In genomic region chr14:61749867-61750266, GRCh38 we compare ENCODE assay signal across 10 cellular contexts. TPM values are rescaled to one million over a fixed set of nuclear protein-coding genes. Genes with fewer than 3 reads are reported as not detected.
A peak's percentile ranks its signal among the peaks of the same experiment; 100 is the strongest.
DNase-seq lines count a peak whose midpoint lies in the region; ATAC-seq, FAIRE-seq and TF ChIP-seq lines count a peak whose summit lies in the region.
"Had no signal": no experiment of that assay in that cellular context is flagged by ENCODE, and none has a peak within 500 bp of the region (broad histone marks: within the 10 kb centered on the region; RNA-seq: fewer than 3 reads in every experiment).

No MANE protein-coding gene starts in this region.

- ATAC-seq in gastrocnemius medialis, result peak; percentile 52 to 58

- no peak overlapping the region for H3K4me3 ChIP-seq in endodermal cell (ENCODE audit: low read length)
- H3K4me3 ChIP-seq in gastrocnemius medialis, result peak overlapping the region; percentile 58 to 73 (median 70)
- H3K4me3 ChIP-seq in WERI-Rb-1 (ENCODE audit: low read depth, low read length), result no peak overlapping the region

- H3K9me3 ChIP-seq in endodermal cell (ENCODE audit: control insufficient read depth, low read length), result no peaks in the 10 kb centered on the region
- no peaks in the 10 kb centered on the region for H3K9me3 ChIP-seq in gastrocnemius medialis
- no peaks in the 10 kb centered on the region for H3K9me3 ChIP-seq in WERI-Rb-1 (ENCODE audit: severe bottlenecking)

- intact Hi-C loops in gastrocnemius medialis (cut with DNase I; ENCODE audit: low total_unique reads), result loop anchor here (2.0 to 5.0 kb wide), 2 partner anchors 55 to 273 kb away; partner anchors contain the start of gene HIF1A

- DNase-seq in SHP77 (lab: John Stamatoyannopoulos, UW) (peak; percentile 12 to 25), SHP77 treated with DMSO at 0.1 percent for 48 hours (lab: John Stamatoyannopoulos, UW) (no peak), NCI-H345 treated with DMSO at 0.1 percent for 48 hours (lab: John Stamatoyannopoulos, UW; ENCODE audit: unreplicated experiment) (peak; percentile 28), endodermal cell (no peak), gastrocnemius medialis (no peak), frontal cortex (ENCODE audit: low spot score in 2 of 2) (no peak), WERI-Rb-1 (no peak), MV-4-11 (lab: John Stamatoyannopoulos, UW) (no peak)
- DNase-seq: brain microvascular endothelial cell had no signal

- H3K4me1 ChIP-seq in endodermal cell (ENCODE audit: control insufficient read depth, insufficient read depth, low read length) (peaks cover 9% of the 10 kb centered on the region), gastrocnemius medialis (peaks cover 24 to 40% of the 10 kb centered on the region in 2 donors)

- H3K27me3 ChIP-seq in endodermal cell (ENCODE audit: control insufficient read depth, insufficient read depth, low read length, poor library complexity, severe bottlenecking) (no peaks in the 10 kb centered on the region), gastrocnemius medialis (no peaks in the 10 kb centered on the region), WERI-Rb-1 (ENCODE audit: insufficient read depth, low read depth, severe bottlenecking) (no peaks in the 10 kb centered on the region)
- H3K27me3 ChIP-seq: brain microvascular endothelial cell had no signal

- H3K27ac Mint-ChIP-seq in endodermal cell, result peak overlapping the region; percentile 21

- H3K27ac ChIP-seq in endodermal cell (ENCODE audit: low read depth, low read length) (no peak overlapping the region), gastrocnemius medialis (peak overlapping the region; percentile 78 to 93 (median 91)), WERI-Rb-1 (no peak overlapping the region)
- H3K27ac ChIP-seq: C4-2B had no signal

- 73 to 76% methylated on average over 2 to 3 of the region's 3 CpGs for WGBS in endodermal cell (ENCODE audit: insufficient coverage in 1 of 2, insufficient read length in 1 of 2), 2 experiments

- TF ChIP-seq CTCF in endodermal cell (conservative IDR thresholded peaks at IDR 0.05) (no peak), gastrocnemius medialis (IDR thresholded peaks at IDR 0.05 in 4 of 5, conservative IDR thresholded peaks at IDR 0.05 in 1 of 5) (no peak), WERI-Rb-1 (IDR thresholded peaks at IDR 0.05; ENCODE audit: low read depth, low read length) (no peak)

- TF ChIP-seq POLR2A in gastrocnemius medialis (IDR thresholded peaks at IDR 0.05), result no peak

- H3K36me3 Mint-ChIP-seq in endodermal cell (ENCODE audit: low read depth), result peaks cover 31% of the 10 kb centered on the region

- H3K27me3 Mint-ChIP-seq in endodermal cell (ENCODE audit: insufficient read depth), result no peaks in the 10 kb centered on the region

- in situ Hi-C loops in gastrocnemius medialis (cut with MboI; ENCODE audit: low sequenced_read_pairs in 4 of 4), result loop anchor here in 2 of 4 donors (10.0 to 25.0 kb wide), 3 partner anchors 55 to 463 kb away; partner anchors contain the start of genes TMEM30B (in 2 of the 2) and HIF1A (in 1 of the 2)

- FAIRE-seq in frontal cortex (lab: Jason Lieb, UNC), result no peak

- H3K4me1 Mint-ChIP-seq in endodermal cell, result peaks cover 21% of the 10 kb centered on the region

- no peak overlapping the region for H3K4me3 Mint-ChIP-seq in endodermal cell

- no peaks in the 10 kb centered on the region for H3K9me3 Mint-ChIP-seq in endodermal cell

- peaks cover 54% of the 10 kb centered on the region for H3K36me3 ChIP-seq in endodermal cell (ENCODE audit: control insufficient read depth, insufficient read depth, low read length)
- peaks cover 0 to 7% of the 10 kb centered on the region in 2 donors for H3K36me3 ChIP-seq in gastrocnemius medialis
- H3K36me3 ChIP-seq in WERI-Rb-1, result peaks cover 33% of the 10 kb centered on the region

- no peak overlapping the region for H3K9ac ChIP-seq in endodermal cell (ENCODE audit: extremely low read depth, low read length, poor library complexity, severe bottlenecking)

RNA-seq across cellular contexts. Expression of gene SNAPC1, which starts 12.4 kb away (rescaled TPM):
- total RNA-seq in endodermal cell (10 to 100 TPM in 1 of 2 donors, 1 to 10 TPM in 1; 8.6 to 21.6 TPM), gastrocnemius medialis (1 to 10 TPM; 2.0 to 3.7 (median 3.0) TPM), frontal cortex (6.5 TPM)
- polyA plus RNA-seq in endodermal cell (2013, experiment 1 of 2), result 15.0 TPM
- 17.8 TPM for polyA plus RNA-seq in endodermal cell (2013, experiment 2 of 2)

RNA-seq across cellular contexts. Expression of gene HIF1A, which starts 54.6 kb away (rescaled TPM):
- total RNA-seq in endodermal cell (100 to 1,000 TPM; 201 to 227 TPM), gastrocnemius medialis (10 to 100 TPM; 18.2 to 30.7 (median 23.6) TPM), frontal cortex (151 TPM)
- 166 TPM for polyA plus RNA-seq in endodermal cell (2013, experiment 1 of 2)
- 178 TPM for polyA plus RNA-seq in endodermal cell (2013, experiment 2 of 2)

Comparison
In these comparisons a context has a peak if more than half of its experiments do, and no peak if none do; other contexts are left out.
1. DNase-seq: peak in SHP77 (2 of 2) and NCI-H345 treated with DMSO at 0.1 percent for 48 hours (single experiment); none in SHP77 treated with DMSO at 0.1 percent for 48 hours (single experiment), endodermal cell (single experiment), gastrocnemius medialis (0 of 2), frontal cortex (0 of 2), WERI-Rb-1 (single experiment) and MV-4-11 (single experiment).
2. H3K27ac ChIP-seq: peak in gastrocnemius medialis (4 of 4); none in endodermal cell (single experiment) and WERI-Rb-1 (single experiment).
3. H3K4me3 ChIP-seq: peak in gastrocnemius medialis (4 of 4); none in endodermal cell (single experiment) and WERI-Rb-1 (single experiment).